ENCODE assay signal across 12 cellular contexts in genomic region chr2:218260166-218260565, GRCh38. TPM values are rescaled to one million over a fixed set of nuclear protein-coding genes. Genes with fewer than 3 reads are reported as not detected.
DNase-seq lines count a peak whose midpoint lies in the region; ATAC-seq and TF ChIP-seq lines count a peak whose summit lies in the region.
"Had no signal": no experiment of that assay in that cellular context is flagged by ENCODE, and none has a peak within 500 bp of the region (broad histone marks: within the 10 kb centered on the region; RNA-seq: fewer than 3 reads in every experiment).

No MANE protein-coding gene starts in this region.

- H4K5ac ChIP-seq in H9 (ENCODE audit: insufficient read length, low read depth, low read length): no peak overlapping the region

- DNase-seq in H9 (no peak), mesothelial cell of epicardium (ENCODE audit: low spot score in 2 of 2, unreplicated experiment in 2 of 2) (no peak), SHP77 (lab: John Stamatoyannopoulos, UW) (no peak), posterior vena cava (ENCODE audit: low spot score) (no peak)
- no peak for DNase-seq in stimulated activated naive B cell treated with anti-CD40 and anti-IgM and Interleukin-4, amounts not matched to agents 10 μg/mL and 1 μg/mL and 100 μg/mL, for 72 hours
- DNase-seq: stimulated activated CD4-positive, alpha-beta T cell treated with anti-CD3 and anti-CD28 coated beads, Interleukin-4, amount 100 ng/mL, for 1 hour had no signal

- H4K91ac ChIP-seq in H9 (ENCODE audit: insufficient read length, low read depth, low read length): no peak overlapping the region

- no peak overlapping the region for H2BK5ac ChIP-seq in H9 (ENCODE audit: insufficient read length, low read length)

- H3K4ac ChIP-seq in H9 (ENCODE audit: low read depth, low read length): no peak overlapping the region

- H2BK20ac ChIP-seq in H9 (ENCODE audit: low read depth, low read length, poor library complexity, severe bottlenecking): no peak overlapping the region

- H2AFZ ChIP-seq in H9 (ENCODE audit: low read length): no peak overlapping the region

- H3K4me2 ChIP-seq in H9 (ENCODE audit: insufficient read depth, insufficient read length, low read length): no peak overlapping the region

- no peak overlapping the region for H3K23ac ChIP-seq in H9 (ENCODE audit: insufficient read length, low read depth, low read length)

- no peak overlapping the region for H3K9ac ChIP-seq in H9 (ENCODE audit: extremely low read depth, insufficient read length, low read length)

- TF ChIP-seq CTCF in H9 (conservative IDR thresholded peaks at IDR 0.05): no peak
- no peak for TF ChIP-seq CTCF in mesothelial cell of epicardium (IDR thresholded peaks at IDR 0.05; ENCODE audit: unreplicated experiment)

- no peak overlapping the region for H2AK5ac ChIP-seq in H9 (ENCODE audit: insufficient read length, low read length)

- H4K20me1 ChIP-seq in H9 (ENCODE audit: control insufficient read depth, insufficient read depth, insufficient read length): no peaks in the 10 kb centered on the region

- intact Hi-C loops in posterior vena cava (cut with DNase I): no loop called here

- H2BK120ac ChIP-seq in H9 (ENCODE audit: low read depth, low read length, poor library complexity, severe bottlenecking): no peak overlapping the region

- peak overlapping the region in 2 of 3 experiments; percentile 55 to 79; a peak in 1 of 7 replicates for H3K27ac Mint-ChIP-seq in H9
- peak overlapping the region; percentile 43 for H3K27ac Mint-ChIP-seq in mesothelial cell of epicardium
- H3K27ac Mint-ChIP-seq in stimulated activated naive B cell treated with anti-CD40 and anti-IgM and Interleukin-4, amounts not matched to agents 10 μg/mL and 1 μg/mL and 100 μg/mL, for 72 hours: peak overlapping the region; percentile 65

- no peaks in the 10 kb centered on the region for H3K23me2 ChIP-seq in H9 (ENCODE audit: insufficient read length, low read depth, low read length, poor library complexity, severe bottlenecking)

- H3K27ac ChIP-seq in H9 (ENCODE audit: insufficient read length, low read depth, low read length) (no peak overlapping the region), adipose tissue (ENCODE audit: low read depth, low read length) (peak overlapping the region; percentile 61)
- H3K27ac ChIP-seq: neutrophil, SJCRH30 had no signal

- no CpG with 5 or more reads among the region's 5 CpGs for WGBS in H9 (ENCODE audit: extremely low coverage, insufficient read length, low lambda C conversion rate)
- WGBS in adipose tissue, 3 donors: 77 to 83% (median 83%) methylated on average over 5 of the region's 5 CpGs

- H2BK15ac ChIP-seq in H9 (ENCODE audit: low read depth, low read length): no peak overlapping the region

- H3K18ac ChIP-seq in H9 (ENCODE audit: insufficient read length, low read depth, low read length): no peak overlapping the region

- H3T11ph ChIP-seq in H9 (ENCODE audit: low read length): no peak overlapping the region

- H3K14ac ChIP-seq in H9 (ENCODE audit: insufficient read depth, low read length): no peak overlapping the region

- peaks cover 4% of the 10 kb centered on the region; the same call in 1 of the 2 replicates for H3K4me1 ChIP-seq in H9 (ENCODE audit: insufficient read depth, low read length)

- H3K27me3 ChIP-seq in H9 (ENCODE audit: insufficient read depth, low read length): no peaks in the 10 kb centered on the region
- H3K27me3 ChIP-seq: neutrophil, SJCRH30 had no signal

- H3K9me3 Mint-ChIP-seq in H9 (no peaks in the 10 kb centered on the region), mesothelial cell of epicardium (no peaks in the 10 kb centered on the region)
- H3K9me3 Mint-ChIP-seq in stimulated activated naive B cell treated with anti-CD40 and anti-IgM and Interleukin-4, amounts not matched to agents 10 μg/mL and 1 μg/mL and 100 μg/mL, for 72 hours: no peaks in the 10 kb centered on the region
- H3K9me3 Mint-ChIP-seq: activated naive CD8-positive, alpha-beta T cell treated with anti-CD3 and anti-CD28 coated beads, Interleukin-2, amount 10 ng/mL, durations not matched to agents 7 days and 5 days had no signal

- no peaks in the 10 kb centered on the region for H3K9me3 ChIP-seq in H9 (ENCODE audit: control insufficient read depth, low read depth, low read length)
- H3K9me3 ChIP-seq: neutrophil, SJCRH30 had no signal

- no peak overlapping the region for H4K8ac ChIP-seq in H9 (replicated peaks; ENCODE audit: insufficient read length, low read depth, low read length)

- H2BK12ac ChIP-seq in H9 (ENCODE audit: insufficient read length, low read depth, low read length): no peak overlapping the region

- H3K79me1 ChIP-seq in H9 (ENCODE audit: insufficient read depth, low read depth, low read length, poor library complexity, severe bottlenecking): no peaks in the 10 kb centered on the region

- no peak overlapping the region for H3K56ac ChIP-seq in H9 (ENCODE audit: insufficient read length, low read depth, low read length)

- peaks cover 3 to 25% (median 19%) of the 10 kb centered on the region in 3 experiments for H3K36me3 Mint-ChIP-seq in H9 (ENCODE audit: insufficient read depth in 1 of 3, low read depth in 3 of 3)
- H3K36me3 Mint-ChIP-seq in mesothelial cell of epicardium: peaks cover 10% of the 10 kb centered on the region
- H3K36me3 Mint-ChIP-seq in stimulated activated naive B cell treated with anti-CD40 and anti-IgM and Interleukin-4, amounts not matched to agents 10 μg/mL and 1 μg/mL and 100 μg/mL, for 72 hours: peaks cover 27 to 50% of the 10 kb centered on the region in 2 donors

- H3K4me3 Mint-ChIP-seq in H9 (0 out of 5 replicates have a peak overlapping the region, but pooled peaks of 1 of the 2 experiments have one; percentile 17), mesothelial cell of epicardium (no peak overlapping the region)
- H3K4me3 Mint-ChIP-seq in stimulated activated naive B cell treated with anti-CD40 and anti-IgM and Interleukin-4, amounts not matched to agents 10 μg/mL and 1 μg/mL and 100 μg/mL, for 72 hours: no peak overlapping the region
- H3K4me3 Mint-ChIP-seq: activated naive CD8-positive, alpha-beta T cell treated with anti-CD3 and anti-CD28 coated beads, Interleukin-2, amount 10 ng/mL, durations not matched to agents 7 days and 5 days had no signal

- H3K27me3 Mint-ChIP-seq in H9 (ENCODE audit: low read depth) (no peaks in the 10 kb centered on the region), mesothelial cell of epicardium (ENCODE audit: low read depth) (no peaks in the 10 kb centered on the region)
- no peaks in the 10 kb centered on the region for H3K27me3 Mint-ChIP-seq in stimulated activated naive B cell treated with anti-CD40 and anti-IgM and Interleukin-4, amounts not matched to agents 10 μg/mL and 1 μg/mL and 100 μg/mL, for 72 hours
- H3K27me3 Mint-ChIP-seq: activated naive CD8-positive, alpha-beta T cell treated with anti-CD3 and anti-CD28 coated beads, Interleukin-2, amount 10 ng/mL, durations not matched to agents 7 days and 5 days had no signal

- no peak for ATAC-seq in stimulated activated naive B cell treated with anti-CD40 and anti-IgM and Interleukin-4, amounts not matched to agents 10 μg/mL and 1 μg/mL and 100 μg/mL, for 72 hours (replicated peaks)
- no peak for ATAC-seq in GM21515 (IDR thresholded peaks at IDR 0.05; ENCODE audit: unreplicated experiment)
- ATAC-seq in HG02642 (IDR thresholded peaks at IDR 0.05; ENCODE audit: poor library complexity, unreplicated experiment): no peak

- peaks cover 23 to 34% of the 10 kb centered on the region in 2 experiments for H3K4me1 Mint-ChIP-seq in H9
- peaks cover 31% of the 10 kb centered on the region for H3K4me1 Mint-ChIP-seq in mesothelial cell of epicardium
- peaks cover 58 to 92% of the 10 kb centered on the region in 2 donors for H3K4me1 Mint-ChIP-seq in stimulated activated naive B cell treated with anti-CD40 and anti-IgM and Interleukin-4, amounts not matched to agents 10 μg/mL and 1 μg/mL and 100 μg/mL, for 72 hours

- H3K79me2 ChIP-seq in H9 (ENCODE audit: insufficient read depth, low read length): no peaks in the 10 kb centered on the region

RNA-seq across cellular contexts. Expression of gene GPBAR1, which starts 0.6 kb away (rescaled TPM):
- total RNA-seq in H9 (2021): 0.37 and 0.44 TPM in 2 replicates
- 10 to 100 TPM in 2 of 3 donors, 1 to 10 TPM in 1; 1.9 to 75.3 (median 29.4) TPM for polyA plus RNA-seq in adipose tissue
- total RNA-seq in mesothelial cell of epicardium: 0.55 to 0.93 TPM (median 0.78 TPM) in 3 replicates
- 1 to 10 TPM; 1.2 to 4.2 TPM for total RNA-seq in posterior vena cava

RNA-seq across cellular contexts. Expression of gene AAMP, which starts 9.8 kb away (rescaled TPM):
- total RNA-seq in H9 (2021) (103 and 106 TPM in 2 replicates), mesothelial cell of epicardium (66.6 to 67.2 TPM (median 67.1 TPM) in 3 replicates), posterior vena cava (10 to 100 TPM; 43.3 to 45.0 TPM)
- 100 to 1,000 TPM in 2 of 3 donors, 10 to 100 TPM in 1; 64.6 to 142 (median 105) TPM for polyA plus RNA-seq in adipose tissue

RNA-seq across cellular contexts. Expression of gene PNKD, which starts 10.2 kb away (rescaled TPM):
- total RNA-seq in H9 (2021) (31.6 and 32.3 TPM in 2 replicates), mesothelial cell of epicardium (63.2 to 70.4 TPM (median 69.5 TPM) in 3 replicates), posterior vena cava (10 to 100 TPM; 29.8 to 45.3 TPM)
- polyA plus RNA-seq in adipose tissue: 100 to 1,000 TPM in 1 of 3 donors, 10 to 100 TPM in 2; 45.0 to 113 (median 80.3) TPM

RNA-seq across cellular contexts. Expression of gene TMBIM1, which starts 32.1 kb away (rescaled TPM):
- 17.4 and 20.1 TPM in 2 replicates for total RNA-seq in H9 (2021)
- 100 to 1,000 TPM; 127 to 507 (median 227) TPM for polyA plus RNA-seq in adipose tissue
- 74.9 to 82.6 TPM (median 80.7 TPM) in 3 replicates for total RNA-seq in mesothelial cell of epicardium
- total RNA-seq in posterior vena cava: 100 to 1,000 TPM; 191 to 195 TPM

RNA-seq across cellular contexts. Expression of gene ARPC2, which starts 43.2 kb away (rescaled TPM):
- total RNA-seq in H9 (2021) (197 and 204 TPM in 2 replicates), mesothelial cell of epicardium (274 to 279 TPM (median 276 TPM) in 3 replicates), posterior vena cava (100 to 1,000 TPM; 258 to 291 TPM)
- 100 to 1,000 TPM in 2 of 3 donors, 10 to 100 TPM in 1; 65.3 to 309 (median 256) TPM for polyA plus RNA-seq in adipose tissue
